8 cellular contexts compared by ENCODE assay signal in the genomic region with DNA sequence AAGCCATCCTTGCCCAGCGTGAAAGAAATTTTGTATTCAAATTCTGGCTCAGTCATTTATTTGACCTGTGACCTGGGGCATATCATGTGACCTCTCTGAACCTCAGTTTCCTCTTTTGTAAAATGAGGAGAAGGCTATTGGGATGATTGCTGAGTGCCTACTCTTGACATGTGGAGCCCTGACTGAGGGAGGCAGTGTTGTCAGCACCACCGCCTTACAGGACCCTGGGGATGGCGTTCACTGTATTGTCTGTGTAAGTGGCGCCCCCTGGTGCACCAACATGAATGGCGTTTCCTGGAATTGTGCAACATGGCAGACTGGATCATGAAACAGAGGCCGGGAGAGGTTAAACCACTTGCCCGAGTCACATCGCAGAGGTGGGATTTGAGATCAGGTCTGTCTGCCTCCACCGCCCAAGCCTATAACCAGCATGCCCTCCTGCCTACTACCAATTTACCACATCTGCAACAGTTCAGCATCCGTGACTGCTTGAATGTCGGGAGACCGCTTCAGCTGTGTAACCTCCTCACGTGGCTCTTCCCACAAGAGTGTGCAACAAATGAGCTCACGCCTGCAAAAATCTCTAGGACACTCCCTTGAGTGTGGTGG. TPM values are rescaled to one million over a fixed set of nuclear protein-coding genes. Genes with fewer than 3 reads are reported as not detected.
DNase-seq lines count a peak whose midpoint lies in the region; ATAC-seq and TF ChIP-seq lines count a peak whose summit lies in the region.

No MANE protein-coding gene starts in this region.

- 44 to 51% methylated on average over 7 to 14 of the region's 14 CpGs for WGBS in endodermal cell (ENCODE audit: insufficient coverage in 1 of 2, insufficient read length in 1 of 2), 2 experiments

- H3K4me1 ChIP-seq in endodermal cell (ENCODE audit: control insufficient read depth, insufficient read depth, low read length) (no peaks in the 10 kb centered on the region), mucosa of descending colon (ENCODE audit: low read depth) (no peaks in the 10 kb centered on the region)

- H3K36me3 ChIP-seq in endodermal cell (ENCODE audit: control insufficient read depth, insufficient read depth, low read length) (no peaks in the 10 kb centered on the region), mucosa of descending colon (ENCODE audit: low read depth) (no peaks in the 10 kb centered on the region)

- H3K9me3 ChIP-seq in endodermal cell (ENCODE audit: control insufficient read depth, low read length), result no peaks in the 10 kb centered on the region
- H3K9me3 ChIP-seq in mucosa of descending colon, result no peaks in the 10 kb centered on the region

- H3K27me3 ChIP-seq in endodermal cell (ENCODE audit: control insufficient read depth, insufficient read depth, low read length, poor library complexity, severe bottlenecking), result peaks cover 26% of the 10 kb centered on the region

- no peak overlapping the region for H3K9ac ChIP-seq in endodermal cell (ENCODE audit: extremely low read depth, low read length, poor library complexity, severe bottlenecking)

- intact Hi-C loops in mucosa of descending colon (cut with DNase I, micrococcal nuclease), result loop anchor here in 1 of 2 donors (10.0 kb wide), 1 partner anchor 112 kb away; no protein-coding TSS in a partner anchor

- no peaks in the 10 kb centered on the region for H3K4me1 Mint-ChIP-seq in endodermal cell

- no peak overlapping the region for H3K27ac ChIP-seq in endodermal cell (ENCODE audit: low read depth, low read length)

- peaks cover 35% of the 10 kb centered on the region for H3K27me3 Mint-ChIP-seq in endodermal cell (ENCODE audit: insufficient read depth)

- H3K27ac Mint-ChIP-seq in endodermal cell, result peak overlapping the region; percentile 40

- H3K4me3 Mint-ChIP-seq in endodermal cell, result no peak overlapping the region

- TF ChIP-seq CTCF in endodermal cell (conservative IDR thresholded peaks at IDR 0.05) (peak; percentile 98), mucosa of descending colon (IDR thresholded peaks at IDR 0.05) (peak; percentile 67)

- H3K36me3 Mint-ChIP-seq in endodermal cell (ENCODE audit: low read depth), result no peaks in the 10 kb centered on the region

- DNase-seq in activated gamma-delta T cell treated with Interleukin-2 at 50 U/mL for 16 hours, result peak; percentile 80
- no peak for DNase-seq in activated gamma-delta T cell (lab: John Stamatoyannopoulos, UW)
- DNase-seq in HS-5 (ENCODE audit: low read depth), result peak; percentile 67
- peak; percentile 56 for DNase-seq in NK-92 treated with Interleukin-12 subunit alpha and Interleukin-12 subunit beta, amount 100 ng/mL, for 24 hours (lab: John Stamatoyannopoulos, UW)
- peak; percentile 39 to 64 for DNase-seq in activated CD8-positive, alpha-beta memory T cell treated with anti-CD3 and anti-CD28 coated beads for 1 hour (ENCODE audit: extremely low read depth in 1 of 2, low read depth in 1 of 2)
- DNase-seq in endodermal cell, result peak; percentile 99
- peak; percentile 82 to 97 (median 92) for DNase-seq in mucosa of descending colon
- DNase-seq in stimulated activated CD8-positive, alpha-beta memory T cell treated with anti-CD3 and anti-CD28 coated beads, Interleukin-4, amount 100 ng/mL, for 1 hour (ENCODE audit: low read depth in 2 of 2, low spot score in 1 of 2), result peak; percentile 44 to 63

- no peaks in the 10 kb centered on the region for H3K9me3 Mint-ChIP-seq in endodermal cell

- H3K4me3 ChIP-seq in endodermal cell (ENCODE audit: low read length), result no peak overlapping the region
- no peak overlapping the region for H3K4me3 ChIP-seq in mucosa of descending colon

- peak; percentile 99 for ATAC-seq in mucosa of descending colon

RNA-seq across cellular contexts. Expression of gene CCDC63, which starts 20.1 kb away (rescaled TPM):
- total RNA-seq in endodermal cell (1 to 10 TPM in 1 of 2 donors, under 1 TPM in 1; 0.95 to 3.1 TPM), mucosa of descending colon (not detected)
- polyA plus RNA-seq in endodermal cell (2013, experiment 1 of 2), result 0.39 TPM
- polyA plus RNA-seq in endodermal cell (2013, experiment 2 of 2), result not detected
